In the genomic region with DNA sequence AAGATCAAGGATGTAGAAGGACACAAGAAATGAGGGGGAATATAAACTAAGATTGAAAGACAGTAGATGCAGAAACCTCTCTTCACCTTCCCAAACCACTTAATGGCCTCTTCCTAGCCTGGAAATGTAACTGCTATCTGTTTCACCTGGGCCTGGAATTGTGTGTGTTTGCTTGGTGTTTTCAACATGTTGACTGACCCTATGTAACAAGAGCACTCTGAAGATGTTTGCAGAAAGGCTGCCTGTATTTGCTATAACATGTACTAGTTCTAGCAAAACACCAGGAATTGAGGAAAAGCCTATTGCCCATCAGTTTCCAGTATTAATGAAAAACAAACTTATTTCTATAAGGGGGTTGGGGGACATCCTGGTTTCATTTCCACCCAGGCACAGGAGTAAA, we compare ENCODE assay signal across 1 cellular context.
TF ChIP-seq lines count a peak whose summit lies in the region.

No MANE protein-coding gene starts in this region.

TF ChIP-seq in HepG2, 621 proteins besides CTCF, POLR2A, EP300 and RAD21 (continued from another document):
- TF ChIP-seq, protein P1, sequence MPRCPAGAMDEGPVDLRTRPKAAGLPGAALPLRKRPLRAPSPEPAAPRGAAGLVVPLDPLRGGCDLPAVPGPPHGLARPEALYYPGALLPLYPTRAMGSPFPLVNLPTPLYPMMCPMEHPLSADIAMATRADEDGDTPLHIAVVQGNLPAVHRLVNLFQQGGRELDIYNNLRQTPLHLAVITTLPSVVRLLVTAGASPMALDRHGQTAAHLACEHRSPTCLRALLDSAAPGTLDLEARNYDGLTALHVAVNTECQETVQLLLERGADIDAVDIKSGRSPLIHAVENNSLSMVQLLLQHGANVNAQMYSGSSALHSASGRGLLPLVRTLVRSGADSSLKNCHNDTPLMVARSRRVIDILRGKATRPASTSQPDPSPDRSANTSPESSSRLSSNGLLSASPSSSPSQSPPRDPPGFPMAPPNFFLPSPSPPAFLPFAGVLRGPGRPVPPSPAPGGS (CRISPR knock-in tag; IDR thresholded peaks at IDR 0.05), result no peak
- TF ChIP-seq ZNF10 (CRISPR knock-in tag; IDR thresholded peaks at IDR 0.05; ENCODE audit: borderline replicate concordance, low read depth) (no peak), TAF1 (CRISPR knock-in tag; IDR thresholded peaks at IDR 0.05) (no peak), CCAR2 (optimal IDR thresholded peaks at IDR 0.05; ENCODE audit: low read depth, low read length) (no peak), ZNF331 (CRISPR knock-in tag; IDR thresholded peaks at IDR 0.05) (no peak), XRCC5 (optimal IDR thresholded peaks at IDR 0.05; ENCODE audit: low read length) (no peak), SNAPC2 (CRISPR knock-in tag; IDR thresholded peaks at IDR 0.05) (no peak), FOXA3 (CRISPR knock-in tag; IDR thresholded peaks at IDR 0.05) (peak; percentile 73), ZNF562 (CRISPR knock-in tag; IDR thresholded peaks at IDR 0.05; ENCODE audit: borderline replicate concordance) (no peak), ZNF577 (CRISPR knock-in tag; IDR thresholded peaks at IDR 0.05; ENCODE audit: borderline replicate concordance, low read depth) (no peak), MEF2D (CRISPR knock-in tag; IDR thresholded peaks at IDR 0.05) (no peak), ZNF552 (CRISPR knock-in tag; IDR thresholded peaks at IDR 0.05; ENCODE audit: borderline replicate concordance) (no peak), SIX1 (CRISPR knock-in tag; IDR thresholded peaks at IDR 0.05; ENCODE audit: borderline replicate concordance) (peak; percentile 62; the same call in 1 of the 2 replicates), RFX1 (IDR thresholded peaks at IDR 0.05) (no peak), ZNF335 (CRISPR knock-in tag; IDR thresholded peaks at IDR 0.05) (no peak), JDP2 (CRISPR knock-in tag; IDR thresholded peaks at IDR 0.05; ENCODE audit: borderline replicate concordance) (no peak), FOXO1 (CRISPR knock-in tag; IDR thresholded peaks at IDR 0.05) (0 out of 2 replicates have a peak, but pooled peaks have one; percentile 40), ZNF382 (CRISPR knock-in tag; IDR thresholded peaks at IDR 0.05; ENCODE audit: borderline replicate concordance) (no peak)
- TF ChIP-seq, protein P2, sequence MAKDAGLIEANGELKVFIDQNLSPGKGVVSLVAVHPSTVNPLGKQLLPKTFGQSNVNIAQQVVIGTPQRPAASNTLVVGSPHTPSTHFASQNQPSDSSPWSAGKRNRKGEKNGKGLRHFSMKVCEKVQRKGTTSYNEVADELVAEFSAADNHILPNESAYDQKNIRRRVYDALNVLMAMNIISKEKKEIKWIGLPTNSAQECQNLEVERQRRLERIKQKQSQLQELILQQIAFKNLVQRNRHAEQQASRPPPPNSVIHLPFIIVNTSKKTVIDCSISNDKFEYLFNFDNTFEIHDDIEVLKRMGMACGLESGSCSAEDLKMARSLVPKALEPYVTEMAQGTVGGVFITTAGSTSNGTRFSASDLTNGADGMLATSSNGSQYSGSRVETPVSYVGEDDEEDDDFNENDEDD (CRISPR knock-in tag; IDR thresholded peaks at IDR 0.05; ENCODE audit: borderline replicate concordance), result no peak
- TF ChIP-seq, protein P3, sequence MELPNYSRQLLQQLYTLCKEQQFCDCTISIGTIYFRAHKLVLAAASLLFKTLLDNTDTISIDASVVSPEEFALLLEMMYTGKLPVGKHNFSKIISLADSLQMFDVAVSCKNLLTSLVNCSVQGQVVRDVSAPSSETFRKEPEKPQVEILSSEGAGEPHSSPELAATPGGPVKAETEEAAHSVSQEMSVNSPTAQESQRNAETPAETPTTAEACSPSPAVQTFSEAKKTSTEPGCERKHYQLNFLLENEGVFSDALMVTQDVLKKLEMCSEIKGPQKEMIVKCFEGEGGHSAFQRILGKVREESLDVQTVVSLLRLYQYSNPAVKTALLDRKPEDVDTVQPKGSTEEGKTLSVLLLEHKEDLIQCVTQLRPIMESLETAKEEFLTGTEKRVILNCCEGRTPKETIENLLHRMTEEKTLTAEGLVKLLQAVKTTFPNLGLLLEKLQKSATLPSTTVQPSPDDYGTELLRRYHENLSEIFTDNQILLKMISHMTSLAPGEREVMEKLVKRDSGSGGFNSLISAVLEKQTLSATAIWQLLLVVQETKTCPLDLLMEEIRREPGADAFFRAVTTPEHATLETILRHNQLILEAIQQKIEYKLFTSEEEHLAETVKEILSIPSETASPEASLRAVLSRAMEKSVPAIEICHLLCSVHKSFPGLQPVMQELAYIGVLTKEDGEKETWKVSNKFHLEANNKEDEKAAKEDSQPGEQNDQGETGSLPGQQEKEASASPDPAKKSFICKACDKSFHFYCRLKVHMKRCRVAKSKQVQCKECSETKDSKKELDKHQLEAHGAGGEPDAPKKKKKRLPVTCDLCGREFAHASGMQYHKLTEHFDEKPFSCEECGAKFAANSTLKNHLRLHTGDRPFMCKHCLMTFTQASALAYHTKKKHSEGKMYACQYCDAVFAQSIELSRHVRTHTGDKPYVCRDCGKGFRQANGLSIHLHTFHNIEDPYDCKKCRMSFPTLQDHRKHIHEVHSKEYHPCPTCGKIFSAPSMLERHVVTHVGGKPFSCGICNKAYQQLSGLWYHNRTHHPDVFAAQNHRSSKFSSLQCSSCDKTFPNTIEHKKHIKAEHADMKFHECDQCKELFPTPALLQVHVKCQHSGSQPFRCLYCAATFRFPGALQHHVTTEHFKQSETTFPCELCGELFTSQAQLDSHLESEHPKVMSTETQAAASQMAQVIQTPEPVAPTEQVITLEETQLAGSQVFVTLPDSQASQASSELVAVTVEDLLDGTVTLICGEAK (IDR thresholded peaks at IDR 0.05), result no peak
- TF ChIP-seq, protein P3 (CRISPR knock-in tag; IDR thresholded peaks at IDR 0.05), result no peak
- TF ChIP-seq, protein P4, sequence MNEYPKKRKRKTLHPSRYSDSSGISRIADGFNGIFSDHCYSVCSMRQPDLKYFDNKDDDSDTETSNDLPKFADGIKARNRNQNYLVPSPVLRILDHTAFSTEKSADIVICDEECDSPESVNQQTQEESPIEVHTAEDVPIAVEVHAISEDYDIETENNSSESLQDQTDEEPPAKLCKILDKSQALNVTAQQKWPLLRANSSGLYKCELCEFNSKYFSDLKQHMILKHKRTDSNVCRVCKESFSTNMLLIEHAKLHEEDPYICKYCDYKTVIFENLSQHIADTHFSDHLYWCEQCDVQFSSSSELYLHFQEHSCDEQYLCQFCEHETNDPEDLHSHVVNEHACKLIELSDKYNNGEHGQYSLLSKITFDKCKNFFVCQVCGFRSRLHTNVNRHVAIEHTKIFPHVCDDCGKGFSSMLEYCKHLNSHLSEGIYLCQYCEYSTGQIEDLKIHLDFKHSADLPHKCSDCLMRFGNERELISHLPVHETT (CRISPR knock-in tag; conservative IDR thresholded peaks at IDR 0.05), result no peak
- TF ChIP-seq, protein P5, sequence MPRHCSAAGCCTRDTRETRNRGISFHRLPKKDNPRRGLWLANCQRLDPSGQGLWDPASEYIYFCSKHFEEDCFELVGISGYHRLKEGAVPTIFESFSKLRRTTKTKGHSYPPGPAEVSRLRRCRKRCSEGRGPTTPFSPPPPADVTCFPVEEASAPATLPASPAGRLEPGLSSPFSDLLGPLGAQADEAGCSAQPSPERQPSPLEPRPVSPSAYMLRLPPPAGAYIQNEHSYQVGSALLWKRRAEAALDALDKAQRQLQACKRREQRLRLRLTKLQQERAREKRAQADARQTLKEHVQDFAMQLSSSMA (CRISPR knock-in tag; IDR thresholded peaks at IDR 0.05), result no peak
